ENCODE assay signal across 21 cellular contexts in the genomic region with DNA sequence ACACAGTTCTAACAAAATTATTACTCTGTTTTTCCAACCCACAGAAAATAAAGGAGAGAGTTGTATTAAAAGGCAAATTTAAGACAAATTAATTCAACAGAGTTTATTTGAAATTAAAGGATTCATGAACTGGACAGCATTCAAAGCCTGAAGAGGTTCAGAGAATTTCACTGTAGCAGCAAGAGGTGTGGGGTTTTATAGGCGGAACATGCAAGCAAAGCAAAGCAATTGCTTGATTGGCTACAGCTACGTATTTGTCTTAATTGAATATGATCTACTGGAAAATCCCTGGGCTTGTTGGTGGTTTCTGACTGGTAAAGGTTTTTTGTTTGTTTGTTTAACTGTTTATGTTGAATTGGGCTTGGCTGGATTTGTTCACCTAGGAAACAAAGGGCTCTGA.
"Had no signal": no experiment of that assay in that cellular context is flagged by ENCODE, and none has a peak within 500 bp of the region (broad histone marks: within the 10 kb centered on the region; RNA-seq: fewer than 3 reads in every experiment).

No MANE protein-coding gene starts in this region.

- H3K9me3 Mint-ChIP-seq: activated B cell treated with CpG ODN at 0.5 μM for 24 hours; activated CD4-positive, alpha-beta T cell treated with anti-CD3 and anti-CD28 coated beads, Interleukin-2, amount 10 ng/mL, durations not matched to agents 24 days and 14 days; activated naive CD4-positive, alpha-beta T cell treated with anti-CD3 and anti-CD28 coated beads, Interleukin-2, amount 10 ng/mL, durations not matched to agents 7 days and 5 days; activated T-cell treated with anti-CD3 and anti-CD28 coated beads, Interleukin-2, amount 50 U/mL, for 4 hours; stimulated activated naive CD8-positive, alpha-beta T cell treated with anti-CD3 and anti-CD28 coated beads, Interleukin-15, Interleukin-2, amounts not matched to agents 100 ng/mL and 50 ng/mL, for 24 hours; T-helper 2 cell treated with Interferon-gamma antibody and Interleukin-4, amounts not matched to agents 5 μg/mL and 100 μg/mL, for 36 hours had no signal

- H3K27ac ChIP-seq: ascending aorta, esophagus muscularis mucosa, gastroesophageal sphincter, heart left ventricle, right lobe of liver, tibial nerve, vagina had no signal

- H3K36me3 ChIP-seq: ascending aorta, esophagus muscularis mucosa, gastroesophageal sphincter, heart left ventricle, right lobe of liver, tibial nerve, vagina had no signal

- H3K4me1 ChIP-seq: ascending aorta, gastroesophageal sphincter, tibial nerve, vagina had no signal

- H3K27me3 Mint-ChIP-seq: stimulated activated naive CD8-positive, alpha-beta T cell treated with anti-CD3 and anti-CD28 coated beads, Interleukin-15, Interleukin-2, amounts not matched to agents 100 ng/mL and 50 ng/mL, for 24 hours had no signal

- H3K4me3 ChIP-seq: ascending aorta, esophagus muscularis mucosa, gastroesophageal sphincter, heart left ventricle, right lobe of liver, tibial nerve, vagina had no signal

- H3K27me3 ChIP-seq: ascending aorta, esophagus muscularis mucosa, gastroesophageal sphincter, heart left ventricle, right lobe of liver, tibial nerve, vagina had no signal

- ATAC-seq: activated T-cell treated with anti-CD3 and anti-CD28 coated beads, Interleukin-2, amount 50 U/mL, for 4 hours; gastroesophageal sphincter; heart left ventricle; left ventricle myocardium superior; naive thymus-derived CD8-positive, alpha-beta T cell; right lobe of liver had no signal

- H3K36me3 Mint-ChIP-seq: activated naive CD4-positive, alpha-beta T cell treated with anti-CD3 and anti-CD28 coated beads, Interleukin-2, amount 10 ng/mL, durations not matched to agents 7 days and 5 days; naive thymus-derived CD8-positive, alpha-beta T cell had no signal

- H3K27ac Mint-ChIP-seq: activated B cell treated with CpG ODN at 0.5 μM for 24 hours; activated CD4-positive, alpha-beta T cell treated with anti-CD3 and anti-CD28 coated beads, Interleukin-2, amount 10 ng/mL, durations not matched to agents 24 days and 14 days; activated naive CD4-positive, alpha-beta T cell treated with anti-CD3 and anti-CD28 coated beads, Interleukin-2, amount 10 ng/mL, durations not matched to agents 7 days and 5 days; naive thymus-derived CD8-positive, alpha-beta T cell; stimulated activated naive CD8-positive, alpha-beta T cell treated with anti-CD3 and anti-CD28 coated beads, Interleukin-15, Interleukin-2, amounts not matched to agents 100 ng/mL and 50 ng/mL, for 24 hours; T-helper 2 cell treated with Interferon-gamma antibody and Interleukin-4, amounts not matched to agents 5 μg/mL and 100 μg/mL, for 36 hours had no signal

- H3K9me3 ChIP-seq: ascending aorta, esophagus muscularis mucosa, gastroesophageal sphincter, right lobe of liver, tibial nerve, vagina had no signal

- H3K4me1 Mint-ChIP-seq: activated B cell treated with CpG ODN at 0.5 μM for 24 hours; activated CD4-positive, alpha-beta T cell treated with anti-CD3 and anti-CD28 coated beads, Interleukin-2, amount 10 ng/mL, durations not matched to agents 24 days and 14 days; activated naive CD4-positive, alpha-beta T cell treated with anti-CD3 and anti-CD28 coated beads, Interleukin-2, amount 10 ng/mL, durations not matched to agents 7 days and 5 days; naive thymus-derived CD8-positive, alpha-beta T cell had no signal

- H3K4me3 Mint-ChIP-seq: activated B cell treated with CpG ODN at 0.5 μM for 24 hours; activated CD4-positive, alpha-beta T cell treated with anti-CD3 and anti-CD28 coated beads, Interleukin-2, amount 10 ng/mL, durations not matched to agents 24 days and 14 days; activated naive CD4-positive, alpha-beta T cell treated with anti-CD3 and anti-CD28 coated beads, Interleukin-2, amount 10 ng/mL, durations not matched to agents 7 days and 5 days; activated T-cell treated with anti-CD3 and anti-CD28 coated beads, Interleukin-2, amount 50 U/mL, for 4 hours; naive thymus-derived CD8-positive, alpha-beta T cell; stimulated activated naive CD8-positive, alpha-beta T cell treated with anti-CD3 and anti-CD28 coated beads, Interleukin-15, Interleukin-2, amounts not matched to agents 100 ng/mL and 50 ng/mL, for 24 hours; T-helper 2 cell treated with Interferon-gamma antibody and Interleukin-4, amounts not matched to agents 5 μg/mL and 100 μg/mL, for 36 hours had no signal

- DNase-seq: activated B cell treated with CpG ODN at 0.5 μM for 24 hours; activated CD4-positive, alpha-beta T cell treated with anti-CD3 and anti-CD28 coated beads, Interleukin-2, amount 10 ng/mL, durations not matched to agents 24 days and 14 days; activated CD8-positive, alpha-beta memory T cell treated with anti-CD3 and anti-CD28 coated beads, Interleukin-2, amount 50 U/mL, for 4 hours; activated naive CD4-positive, alpha-beta T cell treated with anti-CD3 and anti-CD28 coated beads, Interleukin-2, amount 10 ng/mL, durations not matched to agents 7 days and 5 days; activated T-cell treated with anti-CD3 and anti-CD28 coated beads, Interleukin-2, amount 50 U/mL, for 4 hours; effector CD4-positive, alpha-beta T cell; heart left ventricle; kidney glomerular epithelial cell; left ventricle myocardium superior; naive thymus-derived CD8-positive, alpha-beta T cell; right lobe of liver; small intestine; stimulated activated CD4-positive, alpha-beta T cell treated with anti-CD3 and anti-CD28 coated beads, Interleukin-15, amount 100 ng/mL, for 24 hours; stimulated activated CD4-positive, alpha-beta T cell treated with anti-CD3 and anti-CD28 coated beads, Interleukin-2, amount 100 ng/mL, for 48 hours had no signal
